10 cellular contexts compared by ENCODE assay signal in the genomic region with DNA sequence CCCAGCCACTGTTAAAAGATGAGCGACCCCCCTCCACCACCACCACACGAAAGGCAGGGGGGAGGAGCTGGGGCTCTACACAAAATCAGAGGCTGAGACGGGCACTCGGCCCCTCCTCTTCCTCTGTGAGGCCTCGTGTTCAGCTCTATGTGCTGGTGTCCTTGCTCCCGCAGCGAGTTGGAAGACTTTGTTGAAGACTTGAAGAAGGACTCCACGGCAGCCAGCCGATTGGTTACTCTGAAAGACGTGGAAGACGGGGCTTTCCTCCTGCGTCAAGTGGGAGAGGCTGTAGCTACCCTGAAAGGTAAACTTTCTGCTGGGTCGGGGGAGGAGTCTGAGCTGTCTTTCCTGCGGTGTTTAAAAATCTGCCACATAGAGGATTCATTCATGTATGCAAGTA.
DNase-seq lines count a peak whose midpoint lies in the region; ATAC-seq lines count a peak whose summit lies in the region.
"Had no signal": no experiment of that assay in that cellular context is flagged by ENCODE, and none has a peak within 500 bp of the region (broad histone marks: within the 10 kb centered on the region; RNA-seq: fewer than 3 reads in every experiment).

No MANE protein-coding gene starts in this region.

- peak; percentile 2 for DNase-seq in activated CD4-positive, CD25-positive, alpha-beta regulatory T cell treated with anti-CD3 and anti-CD28 coated beads, Interleukin-2, amount 50 U/mL, for 16 hours (ENCODE audit: low read depth, low spot score)
- no peak for DNase-seq in activated CD4-positive, CD25-positive, alpha-beta regulatory T cell (lab: John Stamatoyannopoulos, UW)
- DNase-seq in activated CD4-positive, alpha-beta T cell treated with anti-CD3 and anti-CD28 coated beads, Interleukin-2, amount 50 U/mL, for 1 hour = peak; percentile 30
- DNase-seq in effector CD4-positive, alpha-beta T cell = peak; percentile 18
- peak; percentile 21 to 62 (median 44) for DNase-seq in stimulated activated naive CD4-positive, alpha-beta T cell (lab: John Stamatoyannopoulos, UW)
- DNase-seq in ureter (ENCODE audit: low spot score) = no peak
- DNase-seq: kidney glomerular epithelial cell, NCI-H1092 had no signal

- ATAC-seq in HG03342 (IDR thresholded peaks at IDR 0.05; ENCODE audit: unreplicated experiment) (no peak), HG02870 (IDR thresholded peaks at IDR 0.05; ENCODE audit: unreplicated experiment) (no peak)

Comparison
In these comparisons a context has a peak if more than half of its experiments do, and no peak if none do; other contexts are left out.
1. DNase-seq: peak in activated CD4-positive, CD25-positive, alpha-beta regulatory T cell treated with anti-CD3 and anti-CD28 coated beads, Interleukin-2, amount 50 U/mL, for 16 hours (single experiment), activated CD4-positive, alpha-beta T cell treated with anti-CD3 and anti-CD28 coated beads, Interleukin-2, amount 50 U/mL, for 1 hour (single experiment), effector CD4-positive, alpha-beta T cell (single experiment) and stimulated activated naive CD4-positive, alpha-beta T cell (6 of 6); none in activated CD4-positive, CD25-positive, alpha-beta regulatory T cell (0 of 4) and ureter (single experiment).